In the genomic region with DNA sequence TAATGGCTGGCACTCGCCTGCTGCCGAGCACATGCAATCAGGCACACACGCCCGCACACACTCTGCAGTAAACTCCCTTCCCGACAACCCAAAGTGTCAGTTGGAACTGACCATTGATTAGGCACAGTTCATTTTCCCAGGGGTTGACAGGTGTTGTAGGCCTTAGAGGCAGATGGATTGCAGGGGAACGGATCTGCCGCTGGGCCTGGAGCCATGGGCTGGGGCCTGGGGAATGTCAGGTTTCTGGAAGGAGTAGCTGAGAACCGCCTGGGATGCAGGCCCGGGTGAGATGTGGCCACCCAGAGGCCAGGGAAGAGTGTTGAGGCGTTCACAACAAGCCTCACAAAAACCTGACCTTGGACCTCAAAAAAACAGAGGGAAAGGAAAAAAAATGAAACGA, we compare ENCODE assay signal across 28 cellular contexts.
DNase-seq lines count a peak whose midpoint lies in the region; ATAC-seq, FAIRE-seq and TF ChIP-seq lines count a peak whose summit lies in the region.
"Had no signal": no experiment of that assay in that cellular context is flagged by ENCODE, and none has a peak within 500 bp of the region (broad histone marks: within the 10 kb centered on the region; RNA-seq: fewer than 3 reads in every experiment).

No MANE protein-coding gene starts in this region.

- H4K5ac ChIP-seq in H1 (ENCODE audit: insufficient read length, low read depth, low read length) = no peak overlapping the region

- no peak for TF ChIP-seq EP300 in H1 (IDR thresholded peaks at IDR 0.05; ENCODE audit: borderline replicate concordance in 1 of 2, low read depth in 2 of 2, low read length in 2 of 2)

- no peak for ATAC-seq in GM18502 (IDR thresholded peaks at IDR 0.05; ENCODE audit: poor library complexity, unreplicated experiment)
- no peak for ATAC-seq in GM18520 (IDR thresholded peaks at IDR 0.05; ENCODE audit: unreplicated experiment)
- ATAC-seq: activated T-cell treated with anti-CD3 and anti-CD28 coated beads, Interleukin-2, amount 50 U/mL, for 4 hours; body of pancreas; GM12878; stimulated activated memory B cell treated with anti-CD40 and anti-IgM and Interleukin-4, amounts not matched to agents 10 μg/mL and 1 μg/mL and 100 μg/mL, for 72 hours had no signal

- H3K36me3 ChIP-seq in cardiac muscle cell (no peaks in the 10 kb centered on the region), H1 (ENCODE audit: control insufficient read depth in 2 of 4, insufficient read depth in 4 of 4, low read length in 3 of 4) (no peaks in the 10 kb centered on the region)
- H3K36me3 ChIP-seq: BLaER1, heart left ventricle, prostate gland had no signal

- peak overlapping the region; percentile 77 for H3K27ac ChIP-seq in cardiac muscle cell
- no peak overlapping the region for H3K27ac ChIP-seq in H1 (ENCODE audit: low read depth, low read length)
- H3K27ac ChIP-seq: BLaER1, body of pancreas, prostate gland had no signal

- H3K27me3 ChIP-seq in cardiac muscle cell = no peaks in the 10 kb centered on the region
- no peaks in the 10 kb centered on the region for H3K27me3 ChIP-seq in H1 (replicated peaks in 1 of 4; ENCODE audit: control insufficient read depth in 3 of 4, extremely low read depth in 1 of 4, insufficient read depth in 3 of 4, low read length in 3 of 4)
- H3K27me3 ChIP-seq: BLaER1, body of pancreas had no signal

- no peaks in the 10 kb centered on the region for H3K9me3 Mint-ChIP-seq in nephron progenitor cell
- H3K9me3 Mint-ChIP-seq: activated T-cell treated with anti-CD3 and anti-CD28 coated beads, Interleukin-2, amount 50 U/mL, for 4 hours; H9; mesothelial cell of epicardium; stimulated activated memory B cell treated with anti-CD40 and anti-IgM and Interleukin-4, amounts not matched to agents 10 μg/mL and 1 μg/mL and 100 μg/mL, for 72 hours had no signal

- H3K4me3 Mint-ChIP-seq in nephron progenitor cell = peak overlapping the region; percentile 23
- H3K4me3 Mint-ChIP-seq: activated T-cell treated with anti-CD3 and anti-CD28 coated beads, Interleukin-2, amount 50 U/mL, for 4 hours; H9; mesothelial cell of epicardium; stimulated activated memory B cell treated with anti-CD40 and anti-IgM and Interleukin-4, amounts not matched to agents 10 μg/mL and 1 μg/mL and 100 μg/mL, for 72 hours had no signal

- TF ChIP-seq RAD21 in H1 (IDR thresholded peaks at IDR 0.05 in 1 of 2, conservative IDR thresholded peaks at IDR 0.05 in 1 of 2; ENCODE audit: low read depth in 2 of 2, low read length in 2 of 2) = no peak; a peak in 1 of 4 replicates

- H2AFZ ChIP-seq in H1 (ENCODE audit: low read length) = no peak overlapping the region

- intact Hi-C loops in cardiac septum (cut with DNase I) (loop anchor here (5.0 kb wide), 1 partner anchor 183 kb away; no protein-coding TSS in a partner anchor), posterior vena cava (cut with DNase I) (no loop called here)

- peak in 1 of 2 donors; percentile 87 for DNase-seq in cardiac muscle cell (ENCODE audit: low read depth in 1 of 2, low spot score in 1 of 2)
- DNase-seq in cardiac septum (ENCODE audit: low spot score) = no peak
- DNase-seq in H1 (ENCODE audit: low read depth in 1 of 2, low spot score in 2 of 2) = no peak
- peak; percentile 33 for DNase-seq in nephron progenitor cell
- no peak for DNase-seq in GM19238 (ENCODE audit: insufficient read length, low spot score)
- no peak for DNase-seq in posterior vena cava (ENCODE audit: low spot score)
- DNase-seq: ACHN; activated CD4-positive, alpha-beta T cell treated with anti-CD3 and anti-CD28 coated beads for 48 hours; activated naive CD4-positive, alpha-beta T cell; activated T-cell treated with anti-CD3 and anti-CD28 coated beads, Interleukin-2, amount 50 U/mL, for 4 hours; body of pancreas; DND-41; effector CD8-positive, alpha-beta T cell; erythroblast; H9; heart left ventricle; IMR-90; NCI-H1092; NCI-H187; NCI-H226; stimulated activated CD4-positive, alpha-beta T cell treated with anti-CD3 and anti-CD28 coated beads, Interleukin-4, amount 100 ng/mL, for 1 hour had no signal

- H3K79me1 ChIP-seq in H1 (ENCODE audit: low read depth, low read length) = no peaks in the 10 kb centered on the region

- no peak overlapping the region for H3K9ac ChIP-seq in H1 (replicated peaks in 1 of 4; ENCODE audit: extremely low read depth in 1 of 4, low read depth in 3 of 4, low read length in 3 of 4)
- H3K9ac ChIP-seq: BLaER1 had no signal

- H2BK5ac ChIP-seq in H1 (ENCODE audit: low read depth, low read length) = no peak overlapping the region; the same call in 1 of the 2 replicates

- H3K4ac ChIP-seq in H1 (replicated peaks; ENCODE audit: insufficient read length, low read depth, low read length) = no peak overlapping the region

- H3K4me2 ChIP-seq in H1 (ENCODE audit: insufficient read depth in 1 of 2, low read depth in 2 of 2, low read length in 2 of 2) = no peak overlapping the region
- H3K4me2 ChIP-seq: BLaER1 had no signal

- FAIRE-seq in H1 (lab: Jason Lieb, UNC) = no peak
- FAIRE-seq: GM12878 had no signal

- H4K20me1 ChIP-seq in H1 (replicated peaks in 1 of 2; ENCODE audit: control insufficient read depth in 1 of 2, insufficient read depth in 2 of 2, low read length in 2 of 2) = no peaks in the 10 kb centered on the region
- H4K20me1 ChIP-seq: BLaER1 had no signal

- H3K27ac Mint-ChIP-seq in nephron progenitor cell = peak overlapping the region; percentile 86
- H3K27ac Mint-ChIP-seq: H9; mesothelial cell of epicardium; stimulated activated memory B cell treated with anti-CD40 and anti-IgM and Interleukin-4, amounts not matched to agents 10 μg/mL and 1 μg/mL and 100 μg/mL, for 72 hours had no signal

- no peak for TF ChIP-seq CTCF in cardiac muscle cell (IDR thresholded peaks at IDR 0.05; ENCODE audit: low read depth, low read length)
- 0 out of 4 replicates have a peak, but pooled peaks of 1 of the 3 experiments have one; percentile 1 for TF ChIP-seq CTCF in H1 (IDR thresholded peaks at IDR 0.05; ENCODE audit: control extremely low read depth in 1 of 3, insufficient read depth in 1 of 3, low read depth in 1 of 3, low read length in 3 of 3)
- no peak for TF ChIP-seq CTCF in nephron progenitor cell (IDR thresholded peaks at IDR 0.05)

- peak overlapping the region; percentile 24; the same call in 1 of the 2 replicates for H3K18ac ChIP-seq in H1 (ENCODE audit: extremely low read depth, low read length)

- H3K9me3 ChIP-seq in cardiac muscle cell (ENCODE audit: low read depth) (no peaks in the 10 kb centered on the region), H1 (ENCODE audit: insufficient read depth in 2 of 2, low read depth in 1 of 2, low read length in 1 of 2) (no peaks in the 10 kb centered on the region)
- H3K9me3 ChIP-seq: BLaER1, body of pancreas, heart left ventricle, prostate gland had no signal

- TF ChIP-seq POLR2A in H1 (IDR thresholded peaks at IDR 0.05; ENCODE audit: control extremely low read depth in 1 of 2, low read depth in 2 of 2, low read length in 2 of 2) = no peak

- H3K4me1 ChIP-seq in cardiac muscle cell (ENCODE audit: low read depth) (peaks cover 53% of the 10 kb centered on the region), H1 (replicated peaks in 1 of 4; ENCODE audit: control insufficient read depth in 3 of 4, insufficient read depth in 4 of 4, low read length in 3 of 4) (peaks cover 0 to 12% (median 4%) of the 10 kb centered on the region in 4 experiments; a peak in 2 of 7 replicates)
- H3K4me1 ChIP-seq: BLaER1, body of pancreas, heart left ventricle had no signal

- no peak overlapping the region; the same call in 1 of the 2 replicates for H2BK12ac ChIP-seq in H1 (ENCODE audit: low read depth, low read length)

- peak overlapping the region; percentile 35; the same call in 1 of the 2 replicates for H2BK20ac ChIP-seq in H1 (ENCODE audit: low read length)

- no peaks in the 10 kb centered on the region for H3K23me2 ChIP-seq in H1 (ENCODE audit: low read depth, low read length)

- H4K8ac ChIP-seq in H1 (ENCODE audit: extremely low read depth, insufficient read depth, low read length) = no peak overlapping the region; the same call in 1 of the 2 replicates

- H3K23ac ChIP-seq in H1 (ENCODE audit: insufficient read length) = no peak overlapping the region

- POLR2A ChIA-PET in H1 (lab: Charles Lee; ENCODE audit: partially characterized antibody) = interaction anchor here (1.0 kb wide), 1 partner anchor 40 kb away, joined by 3 read pairs; no protein-coding TSS in a partner anchor

- H2BK120ac ChIP-seq in H1 (replicated peaks; ENCODE audit: low read depth, low read length) = no peak overlapping the region

- H3K4me3 ChIP-seq in cardiac muscle cell = no peak overlapping the region
- H3K4me3 ChIP-seq in H1 (ENCODE audit: extremely low read depth in 1 of 4, insufficient read depth in 2 of 4, low read depth in 3 of 4, low read length in 4 of 4) = no peak overlapping the region
- H3K4me3 ChIP-seq: BLaER1, body of pancreas, GM12878, heart left ventricle, prostate gland had no signal

- no peak overlapping the region for H3K56ac ChIP-seq in H1 (replicated peaks; ENCODE audit: insufficient read length, low read depth, low read length)

- no peak overlapping the region for H2BK15ac ChIP-seq in H1 (ENCODE audit: low read length)

- H3K36me3 Mint-ChIP-seq in nephron progenitor cell (ENCODE audit: low read depth) = no peaks in the 10 kb centered on the region
- H3K36me3 Mint-ChIP-seq: mesothelial cell of epicardium; stimulated activated memory B cell treated with anti-CD40 and anti-IgM and Interleukin-4, amounts not matched to agents 10 μg/mL and 1 μg/mL and 100 μg/mL, for 72 hours had no signal

- 89% methylated on average over 11 of the region's 11 CpGs; no CpG with 5 or more reads in 1 of the 2 experiments for WGBS in H1 (ENCODE audit: extremely low coverage in 1 of 2, insufficient coverage in 1 of 2, insufficient read length in 1 of 2, insufficient replicate concordance in 2 of 2, low coverage in 1 of 2, low lambda C conversion rate in 2 of 2, missing lambda C conversion rate in 1 of 2), 2 experiments

- H4K91ac ChIP-seq in H1 (replicated peaks; ENCODE audit: insufficient read length, low read length) = no peak overlapping the region

- peaks cover 2% of the 10 kb centered on the region for H3K27me3 Mint-ChIP-seq in nephron progenitor cell (ENCODE audit: low read depth, poor library complexity)

- H3K4me1 Mint-ChIP-seq in nephron progenitor cell = peaks cover 81% of the 10 kb centered on the region

- H3K14ac ChIP-seq in H1 (ENCODE audit: insufficient read length) = no peak overlapping the region

- no peak overlapping the region for H2AK5ac ChIP-seq in H1 (ENCODE audit: low read depth, low read length)

- CTCF ChIA-PET in H1 (lab: Charles Lee; ENCODE audit: partially characterized antibody) = interaction anchor here (0.7 to 4.7 kb wide), 5 partner anchors 14 to 233 kb away, joined by 3 to 23 read pairs (median 4); no protein-coding TSS in a partner anchor

- H3K79me2 ChIP-seq in H1 (ENCODE audit: control insufficient read depth in 1 of 2, insufficient read depth in 2 of 2, low read length in 2 of 2) = no peaks in the 10 kb centered on the region

TF ChIP-seq in H1, 55 proteins besides CTCF, POLR2A, EP300 and RAD21 (continues in another document):
- TF ChIP-seq SIX5 (IDR thresholded peaks at IDR 0.05; ENCODE audit: low read depth, low read length) = no peak
- TF ChIP-seq BRCA1 (IDR thresholded peaks at IDR 0.05; ENCODE audit: low read depth, low read length) = no peak
- no peak for TF ChIP-seq CHD2 (IDR thresholded peaks at IDR 0.05; ENCODE audit: low read length)
- TF ChIP-seq EZH2 (IDR thresholded peaks at IDR 0.05; ENCODE audit: low read depth, low read length, severe bottlenecking) = no peak
- no peak for TF ChIP-seq HDAC6 (IDR thresholded peaks at IDR 0.05; ENCODE audit: low read depth, low read length)
